Comparison of ENCODE assay signal across 30 cellular contexts in genomic region chr3:229262-229661, GRCh38. TPM values are rescaled to one million over a fixed set of nuclear protein-coding genes. Genes with fewer than 3 reads are reported as not detected.
"Had no signal": no experiment of that assay in that cellular context is flagged by ENCODE, and none has a peak within 500 bp of the region (broad histone marks: within the 10 kb centered on the region; RNA-seq: fewer than 3 reads in every experiment).

No MANE protein-coding gene starts in this region.

- H3K9me3 Mint-ChIP-seq: activated naive CD4-positive, alpha-beta T cell treated with anti-CD3 and anti-CD28 coated beads, Interleukin-2, amount 10 ng/mL, durations not matched to agents 7 days and 5 days; T-helper 1 cell treated with Interleukin-12 subunit alpha and Interleukin-12 subunit beta and Interleukin-4 antibody, amounts not matched to agents 30 μg/mL and 1 μg/mL, for 36 hours had no signal

- H3K36me3 ChIP-seq: ascending aorta, colonic mucosa, pancreas, right atrium auricular region, suprapubic skin, tibial artery had no signal

- H3K4me1 ChIP-seq: ascending aorta, colonic mucosa, pancreas, psoas muscle, right atrium auricular region, tibial artery had no signal

- H3K27me3 ChIP-seq: ascending aorta, colonic mucosa, pancreas, right atrium auricular region, suprapubic skin, tibial artery had no signal

- H3K27ac Mint-ChIP-seq: activated naive CD4-positive, alpha-beta T cell treated with anti-CD3 and anti-CD28 coated beads, Interleukin-2, amount 10 ng/mL, durations not matched to agents 7 days and 5 days; activated naive CD8-positive, alpha-beta T cell treated with anti-CD3 and anti-CD28 coated beads, Interleukin-2, amount 10 ng/mL, durations not matched to agents 7 days and 5 days; activated T-helper 1 cell treated with anti-CD3 and anti-CD28 coated beads, Interleukin-12 subunit alpha, Interleukin-12 subunit beta, Interleukin-2, Interleukin-4 antibody, amounts not matched to agents 30 ng/mL and 10 ng/mL and 1 ng/mL, durations not matched to agents 14 hours and 24 hours and 36 hours; mesothelial cell of epicardium; naive B cell; nephron progenitor cell; T-helper 1 cell treated with Interleukin-12 subunit alpha and Interleukin-12 subunit beta and Interleukin-4 antibody, amounts not matched to agents 30 μg/mL and 1 μg/mL, for 36 hours had no signal

- H3K4me3 Mint-ChIP-seq: activated naive CD4-positive, alpha-beta T cell treated with anti-CD3 and anti-CD28 coated beads, Interleukin-2, amount 10 ng/mL, durations not matched to agents 7 days and 5 days; activated naive CD8-positive, alpha-beta T cell treated with anti-CD3 and anti-CD28 coated beads, Interleukin-2, amount 10 ng/mL, durations not matched to agents 7 days and 5 days; activated T-helper 1 cell treated with anti-CD3 and anti-CD28 coated beads, Interleukin-12 subunit alpha, Interleukin-12 subunit beta, Interleukin-2, Interleukin-4 antibody, amounts not matched to agents 30 ng/mL and 10 ng/mL and 1 ng/mL, durations not matched to agents 14 hours and 24 hours and 36 hours; mesothelial cell of epicardium; nephron progenitor cell; T-helper 1 cell treated with Interleukin-12 subunit alpha and Interleukin-12 subunit beta and Interleukin-4 antibody, amounts not matched to agents 30 μg/mL and 1 μg/mL, for 36 hours had no signal

- H3K4me3 ChIP-seq: ascending aorta, colonic mucosa, pancreas, psoas muscle, right atrium auricular region, suprapubic skin, tibial artery had no signal

- H3K27ac ChIP-seq: ascending aorta, colonic mucosa, pancreas, psoas muscle, right atrium auricular region, suprapubic skin, tibial artery, VCaP had no signal

- H3K4me1 Mint-ChIP-seq: activated naive CD4-positive, alpha-beta T cell treated with anti-CD3 and anti-CD28 coated beads, Interleukin-2, amount 10 ng/mL, durations not matched to agents 7 days and 5 days; activated naive CD8-positive, alpha-beta T cell treated with anti-CD3 and anti-CD28 coated beads, Interleukin-2, amount 10 ng/mL, durations not matched to agents 7 days and 5 days had no signal

- H3K27me3 Mint-ChIP-seq: activated naive CD4-positive, alpha-beta T cell treated with anti-CD3 and anti-CD28 coated beads, Interleukin-2, amount 10 ng/mL, durations not matched to agents 7 days and 5 days; activated naive CD8-positive, alpha-beta T cell treated with anti-CD3 and anti-CD28 coated beads, Interleukin-2, amount 10 ng/mL, durations not matched to agents 7 days and 5 days had no signal

- H3K9me3 ChIP-seq: ascending aorta, colonic mucosa, pancreas, psoas muscle, right atrium auricular region, suprapubic skin, tibial artery had no signal

- DNase-seq: activated CD4-positive, alpha-beta T cell treated with anti-CD3 and anti-CD28 coated beads for 4 hours; activated CD4-positive, alpha-beta T cell treated with anti-CD3 and anti-CD28 coated beads, Interleukin-2, amount 50 U/mL, for 4 hours; activated gamma-delta T cell; activated naive CD4-positive, alpha-beta T cell treated with anti-CD3 and anti-CD28 coated beads, Interleukin-2, amount 10 ng/mL, durations not matched to agents 7 days and 5 days; activated naive CD8-positive, alpha-beta T cell treated with anti-CD3 and anti-CD28 coated beads, Interleukin-2, amount 10 ng/mL, durations not matched to agents 7 days and 5 days; colonic mucosa; effector CD8-positive, alpha-beta T cell; erythroblast; head of caudate nucleus; hypothalamus; kidney glomerular epithelial cell; left ventricle myocardium superior; naive B cell; nephron progenitor cell; pancreas; psoas muscle; stimulated activated CD4-positive, alpha-beta T cell treated with anti-CD3 and anti-CD28 coated beads, Interleukin-15, amount 100 ng/mL, for 24 hours; stimulated activated naive CD4-positive, alpha-beta T cell; T-helper 9 cell; tibial artery had no signal

- H3K36me3 Mint-ChIP-seq: activated naive CD4-positive, alpha-beta T cell treated with anti-CD3 and anti-CD28 coated beads, Interleukin-2, amount 10 ng/mL, durations not matched to agents 7 days and 5 days; activated naive CD8-positive, alpha-beta T cell treated with anti-CD3 and anti-CD28 coated beads, Interleukin-2, amount 10 ng/mL, durations not matched to agents 7 days and 5 days; mesothelial cell of epicardium; naive B cell had no signal

- ATAC-seq: left ventricle myocardium superior, pancreas, psoas muscle had no signal

RNA-seq across cellular contexts. Expression of gene CHL1, which starts 32.7 kb away (rescaled TPM):
- total RNA-seq: activated naive CD8-positive, alpha-beta T cell treated with anti-CD3 and anti-CD28 coated beads, Interleukin-2, amount 10 ng/mL, durations not matched to agents 7 days and 5 days; activated T-helper 1 cell treated with anti-CD3 and anti-CD28 coated beads, Interleukin-12 subunit alpha, Interleukin-12 subunit beta, Interleukin-2, Interleukin-4 antibody, amounts not matched to agents 30 ng/mL and 10 ng/mL and 1 ng/mL, durations not matched to agents 14 hours and 24 hours and 36 hours; dermis microvascular lymphatic vessel endothelial cell; fibroblast of villous mesenchyme; lung microvascular endothelial cell; mesothelial cell of epicardium had no signal
